1 cellular context compared by ENCODE assay signal in the genomic region with DNA sequence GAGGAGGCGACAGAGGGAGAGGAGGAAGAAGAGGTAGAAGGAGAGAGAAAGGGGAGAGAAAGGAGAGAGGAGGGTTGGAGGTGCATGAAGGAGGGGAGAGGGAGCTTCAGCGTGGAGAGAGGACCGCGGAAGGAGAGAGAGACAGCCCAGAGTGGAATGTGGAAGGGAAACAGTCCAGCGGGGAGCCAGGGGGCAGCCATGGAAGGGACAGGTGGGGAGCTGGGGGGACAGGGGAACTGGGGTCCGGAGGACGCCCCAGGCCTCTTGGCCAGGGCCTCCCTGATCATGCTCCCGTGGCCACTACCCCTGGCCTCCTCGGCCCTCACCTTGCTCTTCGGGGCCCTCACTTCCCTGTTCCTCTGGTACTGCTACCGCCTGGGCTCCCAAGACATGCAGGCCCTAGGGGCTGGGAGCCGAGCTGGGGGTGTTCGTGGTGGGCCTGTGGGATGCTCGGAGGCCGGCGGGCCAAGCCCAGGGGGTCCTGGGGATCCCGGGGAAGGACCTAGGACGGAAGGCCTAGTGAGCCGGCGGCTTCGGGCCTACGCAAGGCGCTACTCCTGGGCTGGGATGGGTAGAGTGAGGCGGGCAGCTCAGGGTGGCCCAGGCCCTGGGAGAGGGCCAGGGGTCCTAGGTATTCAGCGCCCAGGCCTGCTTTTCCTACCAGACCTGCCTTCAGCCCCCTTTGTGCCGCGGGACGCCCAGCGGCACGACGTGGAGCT.
TF ChIP-seq lines count a peak whose summit lies in the region.

No MANE protein-coding gene starts in this region.

TF ChIP-seq in GM23338, 12 proteins besides CTCF, POLR2A, EP300 and RAD21 (continued from another document):
- TF ChIP-seq, protein P1, sequence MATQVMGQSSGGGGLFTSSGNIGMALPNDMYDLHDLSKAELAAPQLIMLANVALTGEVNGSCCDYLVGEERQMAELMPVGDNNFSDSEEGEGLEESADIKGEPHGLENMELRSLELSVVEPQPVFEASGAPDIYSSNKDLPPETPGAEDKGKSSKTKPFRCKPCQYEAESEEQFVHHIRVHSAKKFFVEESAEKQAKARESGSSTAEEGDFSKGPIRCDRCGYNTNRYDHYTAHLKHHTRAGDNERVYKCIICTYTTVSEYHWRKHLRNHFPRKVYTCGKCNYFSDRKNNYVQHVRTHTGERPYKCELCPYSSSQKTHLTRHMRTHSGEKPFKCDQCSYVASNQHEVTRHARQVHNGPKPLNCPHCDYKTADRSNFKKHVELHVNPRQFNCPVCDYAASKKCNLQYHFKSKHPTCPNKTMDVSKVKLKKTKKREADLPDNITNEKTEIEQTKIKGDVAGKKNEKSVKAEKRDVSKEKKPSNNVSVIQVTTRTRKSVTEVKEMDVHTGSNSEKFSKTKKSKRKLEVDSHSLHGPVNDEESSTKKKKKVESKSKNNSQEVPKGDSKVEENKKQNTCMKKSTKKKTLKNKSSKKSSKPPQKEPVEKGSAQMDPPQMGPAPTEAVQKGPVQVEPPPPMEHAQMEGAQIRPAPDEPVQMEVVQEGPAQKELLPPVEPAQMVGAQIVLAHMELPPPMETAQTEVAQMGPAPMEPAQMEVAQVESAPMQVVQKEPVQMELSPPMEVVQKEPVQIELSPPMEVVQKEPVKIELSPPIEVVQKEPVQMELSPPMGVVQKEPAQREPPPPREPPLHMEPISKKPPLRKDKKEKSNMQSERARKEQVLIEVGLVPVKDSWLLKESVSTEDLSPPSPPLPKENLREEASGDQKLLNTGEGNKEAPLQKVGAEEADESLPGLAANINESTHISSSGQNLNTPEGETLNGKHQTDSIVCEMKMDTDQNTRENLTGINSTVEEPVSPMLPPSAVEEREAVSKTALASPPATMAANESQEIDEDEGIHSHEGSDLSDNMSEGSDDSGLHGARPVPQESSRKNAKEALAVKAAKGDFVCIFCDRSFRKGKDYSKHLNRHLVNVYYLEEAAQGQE (IDR thresholded peaks at IDR 0.05; ENCODE audit: unreplicated experiment) = no peak
